In the genomic region with DNA sequence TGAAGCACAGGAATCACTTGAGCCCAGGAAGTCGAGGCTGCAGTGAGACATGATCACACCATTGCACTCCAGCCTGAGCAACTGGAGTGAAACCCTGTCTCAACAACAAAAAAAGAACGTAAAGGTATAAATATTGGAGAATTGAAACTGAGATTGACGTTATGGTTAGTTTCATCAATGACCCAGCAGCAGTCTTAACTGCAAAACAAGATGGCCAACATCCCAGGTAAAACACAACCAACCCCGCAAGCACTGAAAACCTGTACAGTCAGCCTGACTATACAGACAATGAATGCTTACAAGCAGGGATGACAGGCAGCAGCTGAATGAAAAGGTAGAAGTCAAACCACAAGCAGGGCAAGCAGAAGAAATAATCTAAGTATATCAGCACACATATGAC, we compare ENCODE assay signal across 13 cellular contexts. TPM values are rescaled to one million over a fixed set of nuclear protein-coding genes. Genes with fewer than 3 reads are reported as not detected.
A peak's percentile ranks its signal among the peaks of the same experiment; 100 is the strongest.
DNase-seq lines count a peak whose midpoint lies in the region; ATAC-seq and TF ChIP-seq lines count a peak whose summit lies in the region.
"Had no signal": no experiment of that assay in that cellular context is flagged by ENCODE, and none has a peak within 500 bp of the region (broad histone marks: within the 10 kb centered on the region; RNA-seq: fewer than 3 reads in every experiment).

No MANE protein-coding gene starts in this region.

- H3K4me1 ChIP-seq in neural progenitor cell: no peaks in the 10 kb centered on the region
- H3K4me1 ChIP-seq: upper lobe of right lung had no signal

- H3K27ac Mint-ChIP-seq in stimulated activated naive CD8-positive, alpha-beta T cell treated with anti-CD3 and anti-CD28 coated beads, Interleukin-15, Interleukin-2, amounts not matched to agents 100 ng/mL and 50 ng/mL, for 24 hours: peak overlapping the region; percentile 75
- H3K27ac Mint-ChIP-seq in activated CD4-positive, alpha-beta memory T cell treated with anti-CD3 and anti-CD28 coated beads, Interleukin-2, amount 10 ng/mL, durations not matched to agents 7 days and 5 days: peak overlapping the region; percentile 19
- no peak overlapping the region for H3K27ac Mint-ChIP-seq in effector memory CD8-positive, alpha-beta T cell
- no peak overlapping the region for H3K27ac Mint-ChIP-seq in neural progenitor cell

- no peak overlapping the region for H3K4me3 Mint-ChIP-seq in stimulated activated naive CD8-positive, alpha-beta T cell treated with anti-CD3 and anti-CD28 coated beads, Interleukin-15, Interleukin-2, amounts not matched to agents 100 ng/mL and 50 ng/mL, for 24 hours
- H3K4me3 Mint-ChIP-seq in activated CD4-positive, alpha-beta memory T cell treated with anti-CD3 and anti-CD28 coated beads, Interleukin-2, amount 10 ng/mL, durations not matched to agents 7 days and 5 days: no peak overlapping the region
- H3K4me3 Mint-ChIP-seq in effector memory CD8-positive, alpha-beta T cell: no peak overlapping the region
- no peak overlapping the region for H3K4me3 Mint-ChIP-seq in neural progenitor cell
- H3K4me3 Mint-ChIP-seq: naive B cell had no signal

- H4K20me1 ChIP-seq in neural progenitor cell (ENCODE audit: low read depth): peaks cover 17% of the 10 kb centered on the region

- no peaks in the 10 kb centered on the region for H3K4me1 Mint-ChIP-seq in stimulated activated naive CD8-positive, alpha-beta T cell treated with anti-CD3 and anti-CD28 coated beads, Interleukin-15, Interleukin-2, amounts not matched to agents 100 ng/mL and 50 ng/mL, for 24 hours (ENCODE audit: low read depth)
- H3K4me1 Mint-ChIP-seq in activated CD4-positive, alpha-beta memory T cell treated with anti-CD3 and anti-CD28 coated beads, Interleukin-2, amount 10 ng/mL, durations not matched to agents 7 days and 5 days: peaks cover 9% of the 10 kb centered on the region
- peaks cover 10 to 20% of the 10 kb centered on the region in 2 donors for H3K4me1 Mint-ChIP-seq in effector memory CD8-positive, alpha-beta T cell (ENCODE audit: low read depth in 2 of 2)
- no peaks in the 10 kb centered on the region for H3K4me1 Mint-ChIP-seq in neural progenitor cell

- no peak for ATAC-seq in stimulated activated naive CD8-positive, alpha-beta T cell treated with anti-CD3 and anti-CD28 coated beads, Interleukin-15, Interleukin-2, amounts not matched to agents 100 U/mL and 50 U/mL, for 24 hours
- ATAC-seq in HG02973 (IDR thresholded peaks at IDR 0.05; ENCODE audit: unreplicated experiment): peak; percentile 66
- no peak for ATAC-seq in effector memory CD8-positive, alpha-beta T cell (replicated peaks)
- ATAC-seq: upper lobe of right lung had no signal

- H3K9ac ChIP-seq in neural progenitor cell: no peak overlapping the region

- H3K27ac ChIP-seq in neural progenitor cell: no peak overlapping the region
- H3K27ac ChIP-seq: brain microvascular endothelial cell, upper lobe of right lung had no signal

- H3K4me2 ChIP-seq in neural progenitor cell: no peak overlapping the region

- no peak overlapping the region for H3K4me3 ChIP-seq in neural progenitor cell
- H3K4me3 ChIP-seq: upper lobe of right lung had no signal

- no peaks in the 10 kb centered on the region for H3F3A ChIP-seq in neural progenitor cell (ENCODE audit: low read depth)

- H2AFZ ChIP-seq in neural progenitor cell (replicated peaks): no peak overlapping the region

- POLR2A ChIA-PET in activated CD4-positive, alpha-beta memory T cell treated with anti-CD3 and anti-CD28 coated beads, Interleukin-2, amount 10 ng/mL, durations not matched to agents 7 days and 5 days (lab: Charles Lee): no interaction called here

- peaks cover 58% of the 10 kb centered on the region for H3K36me3 Mint-ChIP-seq in stimulated activated naive CD8-positive, alpha-beta T cell treated with anti-CD3 and anti-CD28 coated beads, Interleukin-15, Interleukin-2, amounts not matched to agents 100 ng/mL and 50 ng/mL, for 24 hours (ENCODE audit: low read depth)
- peaks cover 48% of the 10 kb centered on the region for H3K36me3 Mint-ChIP-seq in activated CD4-positive, alpha-beta memory T cell treated with anti-CD3 and anti-CD28 coated beads, Interleukin-2, amount 10 ng/mL, durations not matched to agents 7 days and 5 days (ENCODE audit: low read depth)
- peaks cover 38% of the 10 kb centered on the region for H3K36me3 Mint-ChIP-seq in effector memory CD8-positive, alpha-beta T cell (ENCODE audit: insufficient read depth)
- peaks cover 27% of the 10 kb centered on the region for H3K36me3 Mint-ChIP-seq in neural progenitor cell

- CTCF ChIA-PET in activated CD4-positive, alpha-beta memory T cell treated with anti-CD3 and anti-CD28 coated beads, Interleukin-2, amount 10 ng/mL, durations not matched to agents 7 days and 5 days (lab: Charles Lee): no interaction called here

- H3K9me3 ChIP-seq in neural progenitor cell (ENCODE audit: low read depth): no peaks in the 10 kb centered on the region
- H3K9me3 ChIP-seq: upper lobe of right lung had no signal

- H3K79me2 ChIP-seq in neural progenitor cell (ENCODE audit: low read depth): peaks cover 54% of the 10 kb centered on the region

- no peaks in the 10 kb centered on the region for H3K27me3 ChIP-seq in neural progenitor cell
- H3K27me3 ChIP-seq: brain microvascular endothelial cell, upper lobe of right lung had no signal

- no peaks in the 10 kb centered on the region for H3K36me3 ChIP-seq in neural progenitor cell

- DNase-seq in stimulated activated naive CD8-positive, alpha-beta T cell treated with anti-CD3 and anti-CD28 coated beads, Interleukin-15, Interleukin-2, amounts not matched to agents 100 U/mL and 50 U/mL, for 24 hours: no peak
- no peak for DNase-seq in activated CD4-positive, alpha-beta memory T cell treated with anti-CD3 and anti-CD28 coated beads, Interleukin-2, amount 10 ng/mL, durations not matched to agents 7 days and 5 days
- DNase-seq in effector memory CD8-positive, alpha-beta T cell: no peak
- DNase-seq in neural progenitor cell (ENCODE audit: low spot score) (no peak), glomerular visceral epithelial cell (ENCODE audit: extremely low spot score) (no peak)
- DNase-seq in central memory CD4-positive, alpha-beta T cell: no peak
- DNase-seq: activated gamma-delta T cell treated with Interleukin-2 at 50 U/mL for 16 hours, brain microvascular endothelial cell, naive B cell, NCI-H446 treated with DMSO at 0.1 percent for 48 hours, upper lobe of right lung had no signal

- TF ChIP-seq CTCF in neural progenitor cell (IDR thresholded peaks at IDR 0.05): no peak

- no peaks in the 10 kb centered on the region for H3K9me3 Mint-ChIP-seq in stimulated activated naive CD8-positive, alpha-beta T cell treated with anti-CD3 and anti-CD28 coated beads, Interleukin-15, Interleukin-2, amounts not matched to agents 100 ng/mL and 50 ng/mL, for 24 hours
- H3K9me3 Mint-ChIP-seq in activated CD4-positive, alpha-beta memory T cell treated with anti-CD3 and anti-CD28 coated beads, Interleukin-2, amount 10 ng/mL, durations not matched to agents 7 days and 5 days: no peaks in the 10 kb centered on the region
- no peaks in the 10 kb centered on the region for H3K9me3 Mint-ChIP-seq in effector memory CD8-positive, alpha-beta T cell
- H3K9me3 Mint-ChIP-seq in neural progenitor cell: no peaks in the 10 kb centered on the region
- H3K9me3 Mint-ChIP-seq: naive B cell had no signal

- no peaks in the 10 kb centered on the region for H3K27me3 Mint-ChIP-seq in stimulated activated naive CD8-positive, alpha-beta T cell treated with anti-CD3 and anti-CD28 coated beads, Interleukin-15, Interleukin-2, amounts not matched to agents 100 ng/mL and 50 ng/mL, for 24 hours
- H3K27me3 Mint-ChIP-seq in activated CD4-positive, alpha-beta memory T cell treated with anti-CD3 and anti-CD28 coated beads, Interleukin-2, amount 10 ng/mL, durations not matched to agents 7 days and 5 days: no peaks in the 10 kb centered on the region
- no peaks in the 10 kb centered on the region for H3K27me3 Mint-ChIP-seq in effector memory CD8-positive, alpha-beta T cell
- no peaks in the 10 kb centered on the region for H3K27me3 Mint-ChIP-seq in neural progenitor cell (ENCODE audit: insufficient read depth, low read depth)
- H3K27me3 Mint-ChIP-seq: naive B cell had no signal

RNA-seq across cellular contexts. Expression of gene WAPL, which starts 34.7 kb away (rescaled TPM):
- total RNA-seq in activated CD4-positive, alpha-beta memory T cell treated with anti-CD3 and anti-CD28 coated beads, Interleukin-2, amount 10 ng/mL, durations not matched to agents 7 days and 5 days: 10 to 100 TPM; 46.7 to 47.5 TPM
- total RNA-seq in neural progenitor cell (ENCODE audit: low replicate concordance): 52.5 and 79.4 TPM in 2 replicates

Comparison
In these comparisons a context has a peak if more than half of its experiments do, and no peak if none do; other contexts are left out.
1. H3K27ac Mint-ChIP-seq: peak in stimulated activated naive CD8-positive, alpha-beta T cell treated with anti-CD3 and anti-CD28 coated beads, Interleukin-15, Interleukin-2, amounts not matched to agents 100 ng/mL and 50 ng/mL, for 24 hours (single experiment) and activated CD4-positive, alpha-beta memory T cell treated with anti-CD3 and anti-CD28 coated beads, Interleukin-2, amount 10 ng/mL, durations not matched to agents 7 days and 5 days (single experiment); none in effector memory CD8-positive, alpha-beta T cell (0 of 2) and neural progenitor cell (single experiment).